ENCODE assay signal across 19 cellular contexts in the genomic region with DNA sequence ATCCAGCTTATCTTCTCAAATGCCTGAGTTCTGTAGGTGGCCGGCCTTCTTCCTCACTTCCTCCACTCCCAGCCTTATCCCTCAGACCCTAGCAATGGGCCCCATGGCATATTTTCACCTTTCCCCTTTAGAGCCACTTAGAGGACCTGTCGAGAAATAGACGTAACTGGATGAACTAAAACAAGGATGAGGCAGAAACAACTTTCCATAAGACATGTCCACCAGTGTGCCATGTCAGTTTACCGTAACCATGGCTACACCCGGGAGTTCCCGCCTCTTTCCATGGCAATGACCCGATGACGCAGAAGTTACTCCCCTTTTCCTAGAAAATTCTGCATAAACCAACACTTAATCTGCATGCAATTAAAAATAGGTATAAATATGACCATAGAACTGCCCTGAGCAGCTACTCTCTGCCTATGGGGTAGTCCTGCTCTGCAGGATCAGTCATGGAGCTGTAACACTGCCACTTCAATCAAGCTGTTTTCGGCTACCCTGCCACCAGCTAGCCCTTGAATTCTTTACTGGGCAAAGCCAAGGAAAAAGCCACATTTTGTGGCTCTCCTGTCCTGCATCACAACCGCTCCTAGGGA. TPM values are rescaled to one million over a fixed set of nuclear protein-coding genes. Genes with fewer than 3 reads are reported as not detected.
DNase-seq lines count a peak whose midpoint lies in the region; ATAC-seq, FAIRE-seq and TF ChIP-seq lines count a peak whose summit lies in the region.
"Had no signal": no experiment of that assay in that cellular context is flagged by ENCODE, and none has a peak within 500 bp of the region (broad histone marks: within the 10 kb centered on the region; RNA-seq: fewer than 3 reads in every experiment).

No MANE protein-coding gene starts in this region.

- H3K36me3 Mint-ChIP-seq in activated CD4-positive, alpha-beta T cell treated with anti-CD3 and anti-CD28 coated beads, Interleukin-2, amount 10 ng/mL, durations not matched to agents 7 days and 5 days (ENCODE audit: low read depth), result peaks cover 10% of the 10 kb centered on the region
- no peaks in the 10 kb centered on the region for H3K36me3 Mint-ChIP-seq in astrocyte (ENCODE audit: low read depth, unreplicated experiment)
- H3K36me3 Mint-ChIP-seq in nephron progenitor cell (ENCODE audit: low read depth), result peaks cover 4% of the 10 kb centered on the region

- CTCF ChIA-PET in activated CD4-positive, alpha-beta T cell treated with anti-CD3 and anti-CD28 coated beads, Interleukin-2, amount 10 ng/mL, durations not matched to agents 7 days and 5 days (lab: Charles Lee), result interaction anchor here (1.6 to 5.3 kb wide), 5 partner anchors 10 to 140 kb away, joined by 4 to 50 read pairs (median 14); partner anchors contain the start of gene PXYLP1

- peaks cover 45% of the 10 kb centered on the region for H3K4me1 Mint-ChIP-seq in activated CD4-positive, alpha-beta T cell treated with anti-CD3 and anti-CD28 coated beads, Interleukin-2, amount 10 ng/mL, durations not matched to agents 7 days and 5 days
- H3K4me1 Mint-ChIP-seq in astrocyte (ENCODE audit: low read depth, unreplicated experiment) (peaks cover 13% of the 10 kb centered on the region), nephron progenitor cell (peaks cover 33% of the 10 kb centered on the region)

- no peak overlapping the region for H3K27ac Mint-ChIP-seq in activated CD4-positive, alpha-beta T cell treated with anti-CD3 and anti-CD28 coated beads, Interleukin-2, amount 10 ng/mL, durations not matched to agents 7 days and 5 days
- H3K27ac Mint-ChIP-seq in astrocyte (ENCODE audit: unreplicated experiment), result peak overlapping the region; percentile 51
- H3K27ac Mint-ChIP-seq in nephron progenitor cell, result no peak overlapping the region

- H3K79me2 ChIP-seq in DND-41 (ENCODE audit: insufficient read depth, low read length) (peaks cover 8% of the 10 kb centered on the region), astrocyte (ENCODE audit: insufficient read depth, low read length) (no peaks in the 10 kb centered on the region)

- H3K4me3 Mint-ChIP-seq in activated CD4-positive, alpha-beta T cell treated with anti-CD3 and anti-CD28 coated beads, Interleukin-2, amount 10 ng/mL, durations not matched to agents 7 days and 5 days, result peak overlapping the region; percentile 35
- H3K4me3 Mint-ChIP-seq in astrocyte (ENCODE audit: unreplicated experiment) (peak overlapping the region; percentile 30), nephron progenitor cell (peak overlapping the region; percentile 9)

- no peak for DNase-seq in activated CD4-positive, alpha-beta T cell treated with anti-CD3 and anti-CD28 coated beads, Interleukin-2, amount 10 ng/mL, durations not matched to agents 7 days and 5 days
- no peak for DNase-seq in activated CD4-positive, alpha-beta T cell treated with anti-CD3 and anti-CD28 coated beads for 4 hours
- DNase-seq in DND-41 (no peak), astrocyte (ENCODE audit: low read depth) (no peak), nephron progenitor cell (no peak), NCI-H2227 (lab: John Stamatoyannopoulos, UW; ENCODE audit: unreplicated experiment) (no peak), frontal cortex (ENCODE audit: low spot score in 2 of 2) (no peak)
- DNase-seq: activated CD8-positive, alpha-beta memory T cell treated with anti-CD3 and anti-CD28 coated beads, Interleukin-2, amount 50 U/mL, for 4 hours; DMS79 treated with DMSO at 0.1 percent for 48 hours; hippocampal formation; mesenchymal stem cell; NCI-H1436; retina; stimulated activated naive CD4-positive, alpha-beta T cell; trophoblast cell; WERI-Rb-1 had no signal

- ATAC-seq in DND-41 (ENCODE audit: insufficient read depth, low read depth) (no peak), HG02763 (IDR thresholded peaks at IDR 0.05; ENCODE audit: unreplicated experiment) (no peak)

- no peak overlapping the region for H3K4me3 ChIP-seq in DND-41 (ENCODE audit: low read depth in 1 of 2, low read length in 2 of 2)
- H3K4me3 ChIP-seq in astrocyte (ENCODE audit: insufficient read depth, low read depth, low read length), result no peak overlapping the region

- H3K4me2 ChIP-seq in DND-41 (ENCODE audit: insufficient read depth, low read length) (peak overlapping the region; percentile 75), astrocyte (ENCODE audit: low read length) (no peak overlapping the region)

- H2AFZ ChIP-seq in DND-41 (ENCODE audit: low read depth, low read length) (no peak overlapping the region), astrocyte (ENCODE audit: low read depth, low read length) (no peak overlapping the region)

- H3K9ac ChIP-seq in DND-41 (ENCODE audit: low read depth, low read length), result no peak overlapping the region
- no peak overlapping the region for H3K9ac ChIP-seq in astrocyte (ENCODE audit: low read length)

- H3K9me3 ChIP-seq in DND-41 (ENCODE audit: insufficient read depth, low read length, severe bottlenecking) (no peaks in the 10 kb centered on the region), astrocyte (ENCODE audit: insufficient read depth, low read depth, low read length) (no peaks in the 10 kb centered on the region)
- H3K9me3 ChIP-seq: neutrophil had no signal

- H3K4me1 ChIP-seq in DND-41 (ENCODE audit: insufficient read depth, low read length) (peaks cover 24% of the 10 kb centered on the region), astrocyte (ENCODE audit: insufficient read depth, low read length) (peaks cover 12% of the 10 kb centered on the region)

- H3K36me3 ChIP-seq in DND-41 (ENCODE audit: insufficient read depth, low read length) (no peaks in the 10 kb centered on the region), astrocyte (ENCODE audit: insufficient read depth, low read length) (no peaks in the 10 kb centered on the region)
- H3K36me3 ChIP-seq: neutrophil, WERI-Rb-1 had no signal

- POLR2A ChIA-PET in activated CD4-positive, alpha-beta T cell treated with anti-CD3 and anti-CD28 coated beads, Interleukin-2, amount 10 ng/mL, durations not matched to agents 7 days and 5 days (lab: Charles Lee), result no interaction called here

- no peaks in the 10 kb centered on the region for H3K27me3 ChIP-seq in DND-41 (ENCODE audit: insufficient read depth, low read length, poor library complexity)
- no peaks in the 10 kb centered on the region for H3K27me3 ChIP-seq in astrocyte (ENCODE audit: insufficient read depth, low read length)
- H3K27me3 ChIP-seq: neutrophil had no signal

- H3K27ac ChIP-seq in DND-41 (ENCODE audit: low read length), result no peak overlapping the region
- no peak overlapping the region for H3K27ac ChIP-seq in astrocyte (ENCODE audit: low read depth, low read length)
- H3K27ac ChIP-seq: WERI-Rb-1 had no signal

- H4K20me1 ChIP-seq in DND-41 (ENCODE audit: insufficient read depth, low read length) (no peaks in the 10 kb centered on the region), astrocyte (ENCODE audit: insufficient read depth, low read length) (no peaks in the 10 kb centered on the region)

- FAIRE-seq in astrocyte (lab: Jason Lieb, UNC) (no peak), frontal cortex (lab: Jason Lieb, UNC) (no peak)
- FAIRE-seq: endometrium had no signal

- H3K9me3 Mint-ChIP-seq in activated CD4-positive, alpha-beta T cell treated with anti-CD3 and anti-CD28 coated beads, Interleukin-2, amount 10 ng/mL, durations not matched to agents 7 days and 5 days, result peaks cover 8% of the 10 kb centered on the region
- H3K9me3 Mint-ChIP-seq in astrocyte (ENCODE audit: unreplicated experiment), result peaks cover 4% of the 10 kb centered on the region
- peaks cover 5% of the 10 kb centered on the region for H3K9me3 Mint-ChIP-seq in nephron progenitor cell

- no peaks in the 10 kb centered on the region for H3K27me3 Mint-ChIP-seq in activated CD4-positive, alpha-beta T cell treated with anti-CD3 and anti-CD28 coated beads, Interleukin-2, amount 10 ng/mL, durations not matched to agents 7 days and 5 days
- H3K27me3 Mint-ChIP-seq in astrocyte (ENCODE audit: low read depth, unreplicated experiment) (no peaks in the 10 kb centered on the region), nephron progenitor cell (ENCODE audit: low read depth, poor library complexity) (peaks cover 10% of the 10 kb centered on the region)

- TF ChIP-seq CTCF in DND-41 (IDR thresholded peaks at IDR 0.05; ENCODE audit: borderline replicate concordance, extremely low read depth, low read length, poor library complexity, severe bottlenecking) (no peak), astrocyte (IDR thresholded peaks at IDR 0.05; ENCODE audit: insufficient read depth, low read depth, low read length) (no peak), nephron progenitor cell (IDR thresholded peaks at IDR 0.05) (no peak)

RNA-seq across cellular contexts. Expression of gene ZBTB38, which starts 55.1 kb away (rescaled TPM):
- total RNA-seq in activated CD4-positive, alpha-beta T cell treated with anti-CD3 and anti-CD28 coated beads, Interleukin-2, amount 10 ng/mL, durations not matched to agents 7 days and 5 days, result 10 to 100 TPM; 20.0 to 26.1 TPM
- 57.6 and 60.7 TPM in 2 replicates for total RNA-seq in astrocyte
- 149 TPM for total RNA-seq in frontal cortex
